Comparison of ENCODE assay signal across 8 cellular contexts in genomic region chr4:184746532-184746870, GRCh38. TPM values are rescaled to one million over a fixed set of nuclear protein-coding genes. Genes with fewer than 3 reads are reported as not detected.
DNase-seq lines count a peak whose midpoint lies in the region; ATAC-seq and TF ChIP-seq lines count a peak whose summit lies in the region.

No MANE protein-coding gene starts in this region.

- DNase-seq in AG09319 (ENCODE audit: extremely low read depth, low read depth) (peak; percentile 61), PC-3 (peak; percentile 82), fibroblast of pulmonary artery (ENCODE audit: low read depth) (peak; percentile 89), G401 (ENCODE audit: low spot score) (no peak), SIG-M5 treated with dmso at 0.1 percent for 504 hours (lab: John Stamatoyannopoulos, UW; ENCODE audit: unreplicated experiment) (no peak)
- DNase-seq in NK-92 treated with Interleukin-12 subunit alpha and Interleukin-12 subunit beta, amount 100 ng/mL, for 24 hours (lab: John Stamatoyannopoulos, UW) = no peak

- peak; percentile 82 for ATAC-seq in PC-3
- ATAC-seq in GM19395 (IDR thresholded peaks at IDR 0.05; ENCODE audit: unreplicated experiment) = no peak

- H3K4me1 ChIP-seq in PC-3 (ENCODE audit: insufficient read depth, low read length) (peaks cover 20% of the 10 kb centered on the region), neutrophil (ENCODE audit: control insufficient read depth in 1 of 2, insufficient read depth in 1 of 2, low read depth in 1 of 2, low read length in 1 of 2) (peaks cover 26 to 30% of the 10 kb centered on the region in 2 experiments)

- H3K9me2 ChIP-seq in PC-3 (replicated peaks; ENCODE audit: low read length) = no peaks in the 10 kb centered on the region

- intact Hi-C loops in PC-3 (cut with micrococcal nuclease) = loop anchor here (1.0 to 5.0 kb wide), 5 partner anchors 76 to 261 kb away; partner anchors contain the start of genes CASP3 and PRIMPOL

- H3F3A ChIP-seq in PC-3 (ENCODE audit: low read length, unreplicated experiment) = no peaks in the 10 kb centered on the region

- H3K4me2 ChIP-seq in PC-3 (ENCODE audit: low read length) = peak overlapping the region; percentile 70

- H3K79me2 ChIP-seq in PC-3 (ENCODE audit: low read length) = no peaks in the 10 kb centered on the region

- peak overlapping the region; percentile 47 for H2AFZ ChIP-seq in PC-3 (ENCODE audit: low read length)

- H3K4me3 ChIP-seq in PC-3 (ENCODE audit: low read length) (peak overlapping the region; percentile 37; the same call in 1 of the 2 replicates), fibroblast of pulmonary artery (replicated peaks; ENCODE audit: low read depth, low read length) (no peak overlapping the region), neutrophil (ENCODE audit: low read depth in 1 of 2, low read length in 1 of 2) (peak overlapping the region; percentile 12 to 36)

- H3K9me3 ChIP-seq in PC-3 (ENCODE audit: low read length) (no peaks in the 10 kb centered on the region), neutrophil (no peaks in the 10 kb centered on the region)

- in situ Hi-C loops in G401 (cut with HindIII; ENCODE audit: low sequenced_read_pairs) = no loop called here

- H3K36me3 ChIP-seq in PC-3 (ENCODE audit: low read depth, low read length) = no peaks in the 10 kb centered on the region
- H3K36me3 ChIP-seq in neutrophil = no peaks in the 10 kb centered on the region

- TF ChIP-seq CTCF in AG09319 (IDR thresholded peaks at IDR 0.05; ENCODE audit: low read depth, low read length) (no peak), PC-3 (conservative IDR thresholded peaks at IDR 0.05; ENCODE audit: low read depth, low read length) (no peak), fibroblast of pulmonary artery (IDR thresholded peaks at IDR 0.05; ENCODE audit: low read length, missing control alignments) (no peak), neutrophil (IDR thresholded peaks at IDR 0.05) (no peak)

- POLR2A ChIA-PET in PC-3 (lab: Charles Lee; ENCODE audit: unreplicated experiment) = interaction anchor here (0.5 kb wide), 1 partner anchor 98 kb away, joined by 3 read pairs; no protein-coding TSS in a partner anchor

- CTCF ChIA-PET in PC-3 (lab: Charles Lee) = interaction anchor here (1.4 kb wide), 1 partner anchor 350 kb away, joined by 9 read pairs; no protein-coding TSS in a partner anchor

- no TSS peak for BruUV-seq in PC-3 (replicated peaks; lab: Mats Ljungman, UMichigan)

- H3K27me3 ChIP-seq in PC-3 (ENCODE audit: low read length) (no peaks in the 10 kb centered on the region), neutrophil (no peaks in the 10 kb centered on the region)

- peak overlapping the region; percentile 10; the same call in 1 of the 2 replicates for H3K9ac ChIP-seq in PC-3 (ENCODE audit: low read length)

- no peaks in the 10 kb centered on the region for H4K20me1 ChIP-seq in PC-3 (ENCODE audit: low read length)

- peak overlapping the region; percentile 66 for H3K27ac ChIP-seq in PC-3 (ENCODE audit: low read length)
- H3K27ac ChIP-seq in neutrophil = peak overlapping the region; percentile 82

RNA-seq across cellular contexts. Expression of gene CENPU, which starts 12.6 kb away (rescaled TPM):
- total RNA-seq in PC-3 (2014; rRNA removed) = 27.6 and 38.2 TPM in 2 replicates
- 52.7 and 56.0 TPM in 2 replicates for total RNA-seq in G401 (2014; rRNA removed; shearing (Covaris generic))

Comparison
In these comparisons a context has a peak if more than half of its experiments do, and no peak if none do; other contexts are left out.
1. DNase-seq: peak in AG09319 (single experiment), PC-3 (single experiment) and fibroblast of pulmonary artery (single experiment); none in G401 (single experiment), NK-92 treated with Interleukin-12 subunit alpha and Interleukin-12 subunit beta, amount 100 ng/mL, for 24 hours (single experiment) and SIG-M5 treated with dmso at 0.1 percent for 504 hours (single experiment).